ENCODE assay signal across 8 cellular contexts in the genomic region with DNA sequence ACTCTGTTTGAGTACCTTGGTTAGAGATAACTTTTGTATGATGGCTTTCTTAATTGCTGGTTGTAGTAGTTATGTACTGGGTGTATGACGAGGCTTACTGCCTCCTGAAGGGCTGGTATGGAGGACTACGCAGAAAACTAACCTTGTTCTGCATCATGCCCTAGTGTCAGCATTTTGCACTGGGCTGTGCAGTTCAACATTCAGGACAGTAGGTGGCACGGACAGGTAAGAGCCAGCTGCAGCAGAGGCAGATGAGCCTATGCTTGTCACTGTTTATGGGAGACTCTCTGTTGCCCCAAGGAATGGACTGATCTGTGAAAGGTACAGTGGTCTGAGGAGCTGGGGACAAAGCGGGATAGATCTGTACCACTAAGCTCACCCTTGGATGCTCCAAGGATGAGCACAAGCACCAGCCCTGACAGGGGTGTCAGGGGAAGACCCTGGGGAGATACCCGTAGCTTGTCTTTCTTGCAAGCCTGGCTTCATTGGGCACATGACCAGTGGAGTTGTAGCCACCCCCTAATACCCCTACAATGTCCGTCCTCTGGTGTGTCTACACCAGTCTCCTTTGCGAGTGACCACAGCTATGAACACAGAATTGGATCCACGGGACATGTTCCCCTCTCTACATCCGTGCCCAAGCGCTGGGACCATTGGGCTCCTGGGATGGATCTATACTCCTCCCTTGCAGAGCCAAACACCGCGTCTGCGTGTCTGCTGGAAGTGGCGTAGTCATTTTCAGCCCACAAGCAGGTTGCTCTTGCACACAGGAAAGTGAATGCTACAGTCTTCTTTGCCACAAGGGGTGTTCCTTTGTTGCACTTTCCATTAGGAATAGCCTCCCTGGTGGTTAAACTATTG. TPM values are rescaled to one million over a fixed set of nuclear protein-coding genes. Genes with fewer than 3 reads are reported as not detected.
DNase-seq lines count a peak whose midpoint lies in the region; ATAC-seq, FAIRE-seq and TF ChIP-seq lines count a peak whose summit lies in the region.

No MANE protein-coding gene starts in this region.

- H3K36me3 ChIP-seq in Loucy (ENCODE audit: insufficient read depth, low read length) (no peaks in the 10 kb centered on the region), SK-N-SH (replicated peaks in 1 of 2; ENCODE audit: control insufficient read depth in 1 of 2, insufficient read depth in 2 of 2, low read length in 1 of 2) (no peaks in the 10 kb centered on the region), neural progenitor cell (no peaks in the 10 kb centered on the region), vagina (no peaks in the 10 kb centered on the region)

- CTCF ChIA-PET in SK-N-SH (lab: Yijun Ruan, JAX) = interaction anchor here (0.7 to 1.7 kb wide), 6 partner anchors 9 to 633 kb away, joined by 3 to 6 read pairs (median 4); no protein-coding TSS in a partner anchor

- no peak overlapping the region for H3K4me3 ChIP-seq in Loucy (ENCODE audit: low read length, poor library complexity, severe bottlenecking)
- no peak overlapping the region for H3K4me3 ChIP-seq in SK-N-SH (ENCODE audit: low read depth in 2 of 2, low read length in 1 of 2)
- H3K4me3 ChIP-seq in neural progenitor cell = no peak overlapping the region
- H3K4me3 ChIP-seq in vagina = no peak overlapping the region

- no peaks in the 10 kb centered on the region for H3K9me3 ChIP-seq in Loucy (ENCODE audit: insufficient read depth, low read depth, low read length)
- H3K9me3 ChIP-seq in SK-N-SH = no peaks in the 10 kb centered on the region
- no peaks in the 10 kb centered on the region for H3K9me3 ChIP-seq in neural progenitor cell (ENCODE audit: low read depth)
- H3K9me3 ChIP-seq in vagina = no peaks in the 10 kb centered on the region

- H3K4me1 Mint-ChIP-seq in neural progenitor cell = no peaks in the 10 kb centered on the region

- H2AFZ ChIP-seq in Loucy (ENCODE audit: low read length) = no peak overlapping the region
- no peak overlapping the region for H2AFZ ChIP-seq in SK-N-SH (ENCODE audit: low read depth)
- peak overlapping the region; percentile 35 for H2AFZ ChIP-seq in neural progenitor cell (replicated peaks)

- peak; percentile 88 for ATAC-seq in HG02610 (IDR thresholded peaks at IDR 0.05; ENCODE audit: unreplicated experiment)

- TF ChIP-seq EP300 in SK-N-SH (IDR thresholded peaks at IDR 0.05; ENCODE audit: borderline replicate concordance in 1 of 2, low read depth in 1 of 2, low read length in 1 of 2) = no peak

- peak; percentile 46 for TF ChIP-seq RAD21 in SK-N-SH (IDR thresholded peaks at IDR 0.05; ENCODE audit: low read length)

- no peak overlapping the region for H3K27ac ChIP-seq in SK-N-SH (ENCODE audit: low read depth in 2 of 2, low read length in 1 of 2)
- H3K27ac ChIP-seq in neural progenitor cell = no peak overlapping the region
- no peak overlapping the region for H3K27ac ChIP-seq in vagina

- no peaks in the 10 kb centered on the region for H3K4me1 ChIP-seq in Loucy (ENCODE audit: insufficient read depth, low read length, poor library complexity, severe bottlenecking)
- H3K4me1 ChIP-seq in SK-N-SH (ENCODE audit: control insufficient read depth in 1 of 2, insufficient read depth in 2 of 2, low read depth in 1 of 2, low read length in 1 of 2) = no peaks in the 10 kb centered on the region; a peak in 1 of 4 replicates
- no peaks in the 10 kb centered on the region for H3K4me1 ChIP-seq in neural progenitor cell
- no peaks in the 10 kb centered on the region for H3K4me1 ChIP-seq in vagina

- intact Hi-C loops in vagina (cut with DNase I) = no loop called here

- 68% methylated on average over 14 of the region's 14 CpGs for WGBS in SK-N-SH (ENCODE audit: low lambda C conversion rate)

- no peak for TF ChIP-seq POLR2A in GM12892 (IDR thresholded peaks at IDR 0.05; ENCODE audit: low read depth, low read length)
- TF ChIP-seq POLR2A in vagina (IDR thresholded peaks at IDR 0.05) = no peak

- peak; percentile 5 to 17 for DNase-seq in AML-193 (lab: John Stamatoyannopoulos, UW)
- DNase-seq in GM12892 (ENCODE audit: insufficient read length) = no peak
- peak; percentile 12 for DNase-seq in SK-N-SH
- peak; percentile 18 for DNase-seq in cerebellar cortex (ENCODE audit: low spot score)
- peak; percentile 77 for DNase-seq in neural progenitor cell (ENCODE audit: low spot score)
- no peak for DNase-seq in vagina (ENCODE audit: extremely low spot score in 2 of 2)

- H3K9me3 Mint-ChIP-seq in neural progenitor cell = no peaks in the 10 kb centered on the region

- H3F3A ChIP-seq in Loucy (ENCODE audit: low read depth) = no peaks in the 10 kb centered on the region
- no peaks in the 10 kb centered on the region for H3F3A ChIP-seq in SK-N-SH (replicated peaks; ENCODE audit: insufficient read depth)
- no peaks in the 10 kb centered on the region for H3F3A ChIP-seq in neural progenitor cell (ENCODE audit: low read depth)

- no peak overlapping the region for H3K27ac Mint-ChIP-seq in neural progenitor cell

- no peak overlapping the region for H3K4me3 Mint-ChIP-seq in neural progenitor cell

- TF ChIP-seq CTCF in Loucy (conservative IDR thresholded peaks at IDR 0.05; ENCODE audit: low read length) (peak; percentile 81), SK-N-SH (IDR thresholded peaks at IDR 0.05) (peak; percentile 65), neural progenitor cell (IDR thresholded peaks at IDR 0.05) (peak; percentile 73), vagina (IDR thresholded peaks at IDR 0.05) (no peak)

- peaks cover 2% of the 10 kb centered on the region for H3K27me3 Mint-ChIP-seq in neural progenitor cell (ENCODE audit: insufficient read depth, low read depth)

- H4K20me1 ChIP-seq in Loucy (ENCODE audit: insufficient read depth, low read length, poor library complexity, severe bottlenecking) (no peaks in the 10 kb centered on the region), SK-N-SH (ENCODE audit: insufficient read depth) (no peaks in the 10 kb centered on the region), neural progenitor cell (ENCODE audit: low read depth) (no peaks in the 10 kb centered on the region)

- H3K79me2 ChIP-seq in Loucy (ENCODE audit: insufficient read depth, low read length) = no peaks in the 10 kb centered on the region
- no peaks in the 10 kb centered on the region for H3K79me2 ChIP-seq in SK-N-SH (ENCODE audit: insufficient read depth)
- H3K79me2 ChIP-seq in neural progenitor cell (ENCODE audit: low read depth) = no peaks in the 10 kb centered on the region

- H3K27me3 ChIP-seq in Loucy (ENCODE audit: insufficient read depth, low read length, poor library complexity, severe bottlenecking) (no peaks in the 10 kb centered on the region), SK-N-SH (ENCODE audit: insufficient read depth) (no peaks in the 10 kb centered on the region), neural progenitor cell (peaks cover 10% of the 10 kb centered on the region), vagina (no peaks in the 10 kb centered on the region)

- POLR2A ChIA-PET in SK-N-SH (lab: Yijun Ruan, JAX) = no interaction called here

- no peak overlapping the region for H3K9ac ChIP-seq in Loucy (ENCODE audit: low read depth, low read length, poor library complexity, severe bottlenecking)
- no peak overlapping the region for H3K9ac ChIP-seq in SK-N-SH
- no peak overlapping the region for H3K9ac ChIP-seq in neural progenitor cell

- H3K36me3 Mint-ChIP-seq in neural progenitor cell = no peaks in the 10 kb centered on the region

- H3K9me2 ChIP-seq in Loucy (replicated peaks; ENCODE audit: low read depth, low read length) (no peaks in the 10 kb centered on the region), SK-N-SH (no peaks in the 10 kb centered on the region)

- no peak overlapping the region for H3K4me2 ChIP-seq in Loucy (ENCODE audit: low read depth, low read length, poor library complexity, severe bottlenecking)
- H3K4me2 ChIP-seq in SK-N-SH = no peak overlapping the region
- H3K4me2 ChIP-seq in neural progenitor cell = no peak overlapping the region

- FAIRE-seq in GM12892 (lab: Jason Lieb, UNC) = peak; percentile 77

TF ChIP-seq in SK-N-SH, 30 proteins besides CTCF, POLR2A, EP300 and RAD21:
- peak; percentile 40; the same call in 1 of the 2 replicates for TF ChIP-seq SMC3 (IDR thresholded peaks at IDR 0.05; ENCODE audit: low read depth, low read length)
- no peak for TF ChIP-seq EZH2phosphoT487 (IDR thresholded peaks at IDR 0.05; ENCODE audit: borderline replicate concordance, low read depth)
TF ChIP-seq in SK-N-SH: peak in this region for 1.

RNA-seq across cellular contexts. Expression of a gene that starts 51.1 kb away (rescaled TPM):
- polyA plus RNA-seq in GM12892 (2012; ENCODE audit: missing spikeins) = not detected
- 0.18 and 0.37 TPM in 2 replicates for polyA plus RNA-seq in SK-N-SH (2012; rRNA removed)
- polyA plus RNA-seq in SK-N-SH (2012; cell fraction: cytosol; rRNA removed) = 0.15 and 0.16 TPM in 2 replicates
- 0.43 and 0.92 TPM in 2 replicates for polyA plus RNA-seq in SK-N-SH (2012; cell fraction: nucleus; rRNA removed)
- 4.8 and 20.9 TPM in 2 replicates for total RNA-seq in neural progenitor cell (ENCODE audit: low replicate concordance)
- not detected for total RNA-seq in vagina

Comparison
In these comparisons a context has a peak if more than half of its experiments do, and no peak if none do; other contexts are left out.
1. DNase-seq: peak in AML-193 (2 of 2), SK-N-SH (single experiment), cerebellar cortex (single experiment) and neural progenitor cell (single experiment); none in GM12892 (single experiment) and vagina (0 of 2).
2. CTCF ChIP-seq: peak in Loucy (single experiment), SK-N-SH (single experiment) and neural progenitor cell (single experiment); none in vagina (0 of 3).